ENCODE assay signal across 14 cellular contexts in genomic region chr11:105937738-105938137, GRCh38.
DNase-seq lines count a peak whose midpoint lies in the region; ATAC-seq and TF ChIP-seq lines count a peak whose summit lies in the region.
"Had no signal": no experiment of that assay in that cellular context is flagged by ENCODE, and none has a peak within 500 bp of the region (broad histone marks: within the 10 kb centered on the region; RNA-seq: fewer than 3 reads in every experiment).

No MANE protein-coding gene starts in this region.

- 66 to 74% methylated on average over 2 of the region's 2 CpGs for WGBS in body of pancreas, 2 donors

- DNase-seq in Ammon's horn (ENCODE audit: low spot score) (peak; percentile 65), SW480 (ENCODE audit: low spot score) (peak; percentile 29), glomerular endothelial cell (ENCODE audit: extremely low read depth, low read depth, low spot score) (peak; percentile 31), body of pancreas (no peak), left lung (no peak), inferior parietal cortex (ENCODE audit: extremely low spot score) (no peak), NCI-H526 (lab: John Stamatoyannopoulos, UW) (no peak)
- DNase-seq: activated T-cell treated with anti-CD3 and anti-CD28 coated beads, Interleukin-2, amount 50 U/mL, for 4 hours; GDM1; hippocampal formation; NCI-H187; small intestine; WERI-Rb-1 had no signal

- H3K36me3 ChIP-seq in body of pancreas (replicated peaks in 1 of 2; ENCODE audit: insufficient read depth in 1 of 2, low read depth in 2 of 2) (no peaks in the 10 kb centered on the region), left lung (no peaks in the 10 kb centered on the region)
- H3K36me3 ChIP-seq: WERI-Rb-1 had no signal

- H3K4me1 ChIP-seq in body of pancreas (no peaks in the 10 kb centered on the region), left lung (no peaks in the 10 kb centered on the region)

- H3K27me3 ChIP-seq in body of pancreas, result no peaks in the 10 kb centered on the region
- no peaks in the 10 kb centered on the region for H3K27me3 ChIP-seq in left lung

- H3K4me3 ChIP-seq in body of pancreas (no peak overlapping the region), left lung (no peak overlapping the region)

- no peak for TF ChIP-seq CTCF in body of pancreas (IDR thresholded peaks at IDR 0.05)
- no peak for TF ChIP-seq CTCF in left lung (IDR thresholded peaks at IDR 0.05)

- TF ChIP-seq POLR2A in body of pancreas (IDR thresholded peaks at IDR 0.05), result no peak

- no peak overlapping the region for H3K27ac ChIP-seq in body of pancreas
- no peak overlapping the region for H3K27ac ChIP-seq in left lung
- H3K27ac ChIP-seq: WERI-Rb-1 had no signal

- intact Hi-C loops in body of pancreas (cut with DNase I) (no loop called here), left lung (cut with DNase I) (no loop called here)

- H3K9me3 ChIP-seq in body of pancreas (no peaks in the 10 kb centered on the region), left lung (no peaks in the 10 kb centered on the region)

- peak; percentile 23 for ATAC-seq in HG02678 (IDR thresholded peaks at IDR 0.05; ENCODE audit: unreplicated experiment)
- no peak for ATAC-seq in body of pancreas
- no peak for ATAC-seq in left lung
- ATAC-seq: activated T-cell treated with anti-CD3 and anti-CD28 coated beads, Interleukin-2, amount 50 U/mL, for 4 hours had no signal

Comparison
In these comparisons a context has a peak if more than half of its experiments do, and no peak if none do; other contexts are left out.
1. DNase-seq: peak in Ammon's horn (single experiment), SW480 (single experiment) and glomerular endothelial cell (single experiment); none in body of pancreas (0 of 4), left lung (0 of 2), inferior parietal cortex (single experiment) and NCI-H526 (0 of 2).